ENCODE assay signal across 8 cellular contexts in genomic region chr19:1856345-1856697, GRCh38. TPM values are rescaled to one million over a fixed set of nuclear protein-coding genes. Genes with fewer than 3 reads are reported as not detected.
DNase-seq lines count a peak whose midpoint lies in the region; ATAC-seq and TF ChIP-seq lines count a peak whose summit lies in the region.

No MANE protein-coding gene starts in this region.

- CTCF ChIA-PET in CD4-positive, alpha-beta T cell (lab: Charles Lee) = interaction anchor here (1.3 kb wide), 1 partner anchor 8 kb away, joined by 5 read pairs; no protein-coding TSS in a partner anchor

- ATAC-seq in CD4-positive, alpha-beta T cell (ENCODE audit: poor library complexity) = no peak
- ATAC-seq in foreskin keratinocyte (no peak), HG03159 (IDR thresholded peaks at IDR 0.05; ENCODE audit: unreplicated experiment) (no peak)

- no peaks in the 10 kb centered on the region for H3K27me3 Mint-ChIP-seq in CD4-positive, alpha-beta T cell

- H3K9me3 ChIP-seq in CD4-positive, alpha-beta T cell (ENCODE audit: control insufficient read depth, low read length) = no peaks in the 10 kb centered on the region
- H3K9me3 ChIP-seq in ectodermal cell (ENCODE audit: control insufficient read depth, low read length) (no peaks in the 10 kb centered on the region), neutrophil (no peaks in the 10 kb centered on the region)

- intact Hi-C loops in CD4-positive, alpha-beta T cell (cut with DNase I, micrococcal nuclease) = no loop called here

- no peak for DNase-seq in CD4-positive, alpha-beta T cell
- DNase-seq in NCI-H2171 treated with DMSO at 0.1 percent for 48 hours (lab: John Stamatoyannopoulos, UW) = peak; percentile 87
- DNase-seq in foreskin keratinocyte = no peak
- no peak for DNase-seq in NCI-H345 treated with DMSO at 0.1 percent for 48 hours (lab: John Stamatoyannopoulos, UW; ENCODE audit: unreplicated experiment)
- DNase-seq in T-helper 9 cell = no peak

- H3K4me3 Mint-ChIP-seq in CD4-positive, alpha-beta T cell = peak overlapping the region; percentile 91

- H3K36me3 Mint-ChIP-seq in CD4-positive, alpha-beta T cell (ENCODE audit: low read depth) = peaks cover 5% of the 10 kb centered on the region

- 78 to 83% methylated on average over 6 of the region's 6 CpGs for WGBS in ectodermal cell, 2 experiments

- peak overlapping the region; percentile 77 for H3K27ac ChIP-seq in CD4-positive, alpha-beta T cell (ENCODE audit: low read depth, low read length)
- H3K27ac ChIP-seq in ectodermal cell (ENCODE audit: insufficient read depth, low read depth, low read length, poor library complexity, severe bottlenecking) (no peak overlapping the region), neutrophil (peak overlapping the region; percentile 98), foreskin keratinocyte (no peak overlapping the region)

- TF ChIP-seq CTCF in CD4-positive, alpha-beta T cell (IDR thresholded peaks at IDR 0.05) = no peak
- TF ChIP-seq CTCF in neutrophil (IDR thresholded peaks at IDR 0.05) = no peak
- TF ChIP-seq CTCF in foreskin keratinocyte (conservative IDR thresholded peaks at IDR 0.05) = no peak

- POLR2A ChIA-PET in CD4-positive, alpha-beta T cell (lab: Charles Lee) = interaction anchor here (1.0 to 2.2 kb wide), 9 partner anchors 19 to 587 kb away, joined by 3 to 11 read pairs (median 5); partner anchors contain the start of genes ABHD17A and CIRBP

- no peaks in the 10 kb centered on the region for H3K9me3 Mint-ChIP-seq in CD4-positive, alpha-beta T cell

- peak overlapping the region; percentile 96 for H3K27ac Mint-ChIP-seq in CD4-positive, alpha-beta T cell

- H3K27me3 ChIP-seq in CD4-positive, alpha-beta T cell (ENCODE audit: control insufficient read depth, insufficient read depth, low read length) = no peaks in the 10 kb centered on the region
- H3K27me3 ChIP-seq in ectodermal cell (ENCODE audit: control insufficient read depth, insufficient read depth, low read length, poor library complexity, severe bottlenecking) (peaks cover 45% of the 10 kb centered on the region), neutrophil (peaks cover 14% of the 10 kb centered on the region), foreskin keratinocyte (no peaks in the 10 kb centered on the region)

- peaks cover 66% of the 10 kb centered on the region for H3K4me1 ChIP-seq in ectodermal cell (ENCODE audit: control insufficient read depth, insufficient read depth, low read length)
- H3K4me1 ChIP-seq in neutrophil (ENCODE audit: control insufficient read depth in 1 of 2, insufficient read depth in 1 of 2, low read depth in 1 of 2, low read length in 1 of 2) = peaks cover 83 to 99% of the 10 kb centered on the region in 2 experiments
- H3K4me1 ChIP-seq in foreskin keratinocyte = peaks cover 28% of the 10 kb centered on the region

- peak overlapping the region; percentile 6 for H3K4me3 ChIP-seq in ectodermal cell (ENCODE audit: insufficient read depth, low read depth, low read length)
- peak overlapping the region; percentile 73 to 85 for H3K4me3 ChIP-seq in neutrophil (ENCODE audit: low read depth in 1 of 2, low read length in 1 of 2)

- H3K36me3 ChIP-seq in ectodermal cell (ENCODE audit: control insufficient read depth, insufficient read depth, low read length) = no peaks in the 10 kb centered on the region
- peaks cover 9% of the 10 kb centered on the region for H3K36me3 ChIP-seq in neutrophil

- H3K4me1 Mint-ChIP-seq in CD4-positive, alpha-beta T cell (ENCODE audit: low read depth) = peaks cover 64% of the 10 kb centered on the region

RNA-seq across cellular contexts. Expression of gene KLF16, which starts 7.1 kb away (rescaled TPM):
- total RNA-seq in CD4-positive, alpha-beta T cell = 10 to 100 TPM; 83.8 to 89.2 TPM
- polyA plus RNA-seq in ectodermal cell (2013, experiment 1 of 4) = 12.7 TPM
- 14.9 TPM for polyA plus RNA-seq in ectodermal cell (2013, experiment 2 of 4)
- polyA plus RNA-seq in ectodermal cell (2013, experiment 3 of 4) = 17.7 TPM
- 15.5 TPM for polyA plus RNA-seq in ectodermal cell (2013, experiment 4 of 4)
- 19.0 and 20.7 TPM in 2 replicates for total RNA-seq in foreskin keratinocyte
- polyA plus RNA-seq in foreskin keratinocyte = 28.7 and 29.0 TPM in 2 replicates

RNA-seq across cellular contexts. Expression of gene REXO1, which starts 8.0 kb away (rescaled TPM):
- total RNA-seq in CD4-positive, alpha-beta T cell = 100 to 1,000 TPM; 106 to 114 TPM
- polyA plus RNA-seq in ectodermal cell (2013, experiment 1 of 4) = 34.6 TPM
- polyA plus RNA-seq in ectodermal cell (2013, experiment 2 of 4) = 34.7 TPM
- polyA plus RNA-seq in ectodermal cell (2013, experiment 3 of 4) = 21.9 TPM
- polyA plus RNA-seq in ectodermal cell (2013, experiment 4 of 4) = 24.1 TPM
- 21.6 and 23.8 TPM in 2 replicates for total RNA-seq in foreskin keratinocyte
- polyA plus RNA-seq in foreskin keratinocyte = 21.0 and 21.8 TPM in 2 replicates

RNA-seq across cellular contexts. Expression of gene ABHD17A, which starts 29.0 kb away (rescaled TPM):
- total RNA-seq in CD4-positive, alpha-beta T cell = 100 to 1,000 TPM; 156 to 172 TPM
- polyA plus RNA-seq in ectodermal cell (2013, experiment 1 of 4) = 48.7 TPM
- polyA plus RNA-seq in ectodermal cell (2013, experiment 2 of 4) = 44.6 TPM
- polyA plus RNA-seq in ectodermal cell (2013, experiment 3 of 4) = 47.8 TPM
- polyA plus RNA-seq in ectodermal cell (2013, experiment 4 of 4) = 46.8 TPM
- total RNA-seq in foreskin keratinocyte = 49.1 and 50.3 TPM in 2 replicates
- 69.0 and 76.6 TPM in 2 replicates for polyA plus RNA-seq in foreskin keratinocyte

RNA-seq across cellular contexts. Expression of gene ATP8B3, which starts 44.2 kb away (rescaled TPM):
- 1 to 10 TPM; 2.5 to 3.2 TPM for total RNA-seq in CD4-positive, alpha-beta T cell
- 0.94 TPM for polyA plus RNA-seq in ectodermal cell (2013, experiment 1 of 4)
- polyA plus RNA-seq in ectodermal cell (2013, experiment 2 of 4) = 0.82 TPM
- 1.4 TPM for polyA plus RNA-seq in ectodermal cell (2013, experiment 3 of 4)
- polyA plus RNA-seq in ectodermal cell (2013, experiment 4 of 4) = 1.2 TPM
- total RNA-seq in foreskin keratinocyte = 1.1 and 1.3 TPM in 2 replicates
- polyA plus RNA-seq in foreskin keratinocyte = 0.47 and 0.51 TPM in 2 replicates

RNA-seq across cellular contexts. Expression of gene ADAT3, which starts 48.9 kb away (rescaled TPM):
- total RNA-seq in CD4-positive, alpha-beta T cell = 1 to 10 TPM; 7.9 to 8.2 TPM
- 5.0 TPM for polyA plus RNA-seq in ectodermal cell (2013, experiment 1 of 4)
- polyA plus RNA-seq in ectodermal cell (2013, experiment 2 of 4) = 5.0 TPM
- polyA plus RNA-seq in ectodermal cell (2013, experiment 3 of 4) = 4.2 TPM
- polyA plus RNA-seq in ectodermal cell (2013, experiment 4 of 4) = 4.9 TPM
- 2.7 and 3.2 TPM in 2 replicates for total RNA-seq in foreskin keratinocyte
- polyA plus RNA-seq in foreskin keratinocyte = 3.8 and 4.8 TPM in 2 replicates

Comparison
In these comparisons a context has a peak if more than half of its experiments do, and no peak if none do; other contexts are left out.
1. H3K27ac ChIP-seq: peak in CD4-positive, alpha-beta T cell (single experiment) and neutrophil (single experiment); none in ectodermal cell (single experiment) and foreskin keratinocyte (single experiment).